24 cellular contexts compared by ENCODE assay signal in genomic region chr3:152559246-152559645, GRCh38.
DNase-seq lines count a peak whose midpoint lies in the region; ATAC-seq, FAIRE-seq and TF ChIP-seq lines count a peak whose summit lies in the region.
"Had no signal": no experiment of that assay in that cellular context is flagged by ENCODE, and none has a peak within 500 bp of the region (broad histone marks: within the 10 kb centered on the region; RNA-seq: fewer than 3 reads in every experiment).

No MANE protein-coding gene starts in this region.

- H3K9me3 ChIP-seq in HepG2 (ENCODE audit: low read length) (no peaks in the 10 kb centered on the region), right lobe of liver (no peaks in the 10 kb centered on the region), mesenchymal stem cell (ENCODE audit: control insufficient read depth, low read length) (no peaks in the 10 kb centered on the region)
- H3K9me3 ChIP-seq: HAP-1 had no signal

- peak overlapping the region in 1 of 2 experiments; percentile 64 for H3K18ac ChIP-seq in mesenchymal stem cell (ENCODE audit: low read depth in 1 of 2, low read length in 2 of 2)

- H3K36me3 ChIP-seq in HepG2 (replicated peaks in 1 of 2; ENCODE audit: control insufficient read depth in 1 of 2, insufficient read depth in 2 of 2, low read length in 2 of 2), result no peaks in the 10 kb centered on the region
- no peaks in the 10 kb centered on the region for H3K36me3 ChIP-seq in right lobe of liver
- H3K36me3 ChIP-seq in mesenchymal stem cell (ENCODE audit: control insufficient read depth in 1 of 2, insufficient read depth in 2 of 2, low read depth in 1 of 2, low read length in 2 of 2), result no peaks in the 10 kb centered on the region
- H3K36me3 ChIP-seq: BLaER1, HAP-1 had no signal

- H2BK12ac ChIP-seq in mesenchymal stem cell (ENCODE audit: low read length in 2 of 2), result peak overlapping the region in 1 of 2 experiments; percentile 29

- no peak for FAIRE-seq in HepG2 (lab: Jason Lieb, UNC)
- FAIRE-seq: A204.1, G401.6, GM12892, GM19239, H54 had no signal

- H2BK15ac ChIP-seq in mesenchymal stem cell (ENCODE audit: low read depth, poor library complexity, severe bottlenecking), result no peak overlapping the region

- intact Hi-C loops in HepG2 (cut with micrococcal nuclease; ENCODE audit: unreplicated experiment), result no loop called here
- intact Hi-C loops in right lobe of liver (cut with DNase I), result no loop called here
- intact Hi-C loops in posterior vena cava (cut with DNase I), result no loop called here

- H3K27me3 ChIP-seq in HepG2 (ENCODE audit: control insufficient read depth in 1 of 2, insufficient read depth in 2 of 2, low read length in 2 of 2) (no peaks in the 10 kb centered on the region; a peak in 1 of 5 replicates), right lobe of liver (no peaks in the 10 kb centered on the region), mesenchymal stem cell (ENCODE audit: control insufficient read depth in 1 of 2, insufficient read depth in 1 of 2, low read length in 2 of 2) (no peaks in the 10 kb centered on the region)
- H3K27me3 ChIP-seq: BLaER1 had no signal

- H3K4me3 ChIP-seq in HepG2 (replicated peaks in 1 of 3; ENCODE audit: insufficient read depth in 1 of 3, low read depth in 2 of 3, low read length in 3 of 3) (no peak overlapping the region), right lobe of liver (no peak overlapping the region), mesenchymal stem cell (ENCODE audit: insufficient read depth in 1 of 2, low read depth in 1 of 2, low read length in 2 of 2) (no peak overlapping the region)
- H3K4me3 ChIP-seq: BLaER1, GM23338, HAP-1 had no signal

- H3K14ac ChIP-seq in mesenchymal stem cell (ENCODE audit: low read length in 2 of 2), result no peak overlapping the region

- BruUV-seq in HepG2 (replicated peaks; lab: Mats Ljungman, UMichigan), result no TSS peak

- peak overlapping the region; percentile 15 for H2BK120ac ChIP-seq in mesenchymal stem cell (ENCODE audit: low read depth, low read length)

- TF ChIP-seq RAD21 in HepG2 (CRISPR knock-in tag; IDR thresholded peaks at IDR 0.05), result no peak

- H3K4me2 ChIP-seq in HepG2 (ENCODE audit: low read depth, low read length) (no peak overlapping the region), mesenchymal stem cell (ENCODE audit: low read length, poor library complexity, severe bottlenecking) (no peak overlapping the region)
- H3K4me2 ChIP-seq: BLaER1, GM23338 had no signal

- peak overlapping the region; percentile 80 for H4K91ac ChIP-seq in mesenchymal stem cell (ENCODE audit: low read length)

- H2BK5ac ChIP-seq in mesenchymal stem cell (ENCODE audit: low read depth, low read length, poor library complexity, severe bottlenecking), result no peak overlapping the region

- H3K27ac ChIP-seq in HepG2 (ENCODE audit: extremely low read length, insufficient read depth, low read length), result no peak overlapping the region
- no peak overlapping the region for H3K27ac ChIP-seq in right lobe of liver
- H3K27ac ChIP-seq in mesenchymal stem cell (ENCODE audit: low read length, poor library complexity, severe bottlenecking), result no peak overlapping the region
- H3K27ac ChIP-seq: 22Rv1, BLaER1, C4-2B had no signal

- no peaks in the 10 kb centered on the region for H4K20me1 ChIP-seq in HepG2 (ENCODE audit: insufficient read depth, low read length)
- H4K20me1 ChIP-seq: BLaER1 had no signal

- DNase-seq in activated gamma-delta T cell (lab: John Stamatoyannopoulos, UW), result peak; percentile 2
- DNase-seq in activated gamma-delta T cell treated with Interleukin-2 at 50 U/mL for 16 hours, result no peak
- no peak for DNase-seq in HepG2 (ENCODE audit: low spot score)
- DNase-seq in right lobe of liver, result no peak
- no peak for DNase-seq in mesenchymal stem cell
- peak; percentile 79 for DNase-seq in posterior vena cava (ENCODE audit: low spot score)
- DNase-seq: Caco-2; CD4-positive, CD25-positive, alpha-beta regulatory T cell; CD8-positive, alpha-beta T cell; DMS153; DND-41; HFFc6 had no signal

- H3K9ac ChIP-seq in HepG2 (ENCODE audit: insufficient read depth, low read depth, low read length), result no peak overlapping the region
- no peak overlapping the region for H3K9ac ChIP-seq in mesenchymal stem cell (ENCODE audit: low read length)
- H3K9ac ChIP-seq: BLaER1 had no signal

- TF ChIP-seq CTCF in HepG2 (CRISPR knock-in tag; IDR thresholded peaks at IDR 0.05) (no peak), right lobe of liver (IDR thresholded peaks at IDR 0.05) (no peak)

- TF ChIP-seq EP300 in HepG2 (IDR thresholded peaks at IDR 0.05; ENCODE audit: low read depth in 2 of 2, low read length in 2 of 2) (no peak), HepG2 (CRISPR knock-in tag; IDR thresholded peaks at IDR 0.05; ENCODE audit: borderline replicate concordance) (no peak)

- TF ChIP-seq POLR2A in HepG2 (IDR thresholded peaks at IDR 0.05; ENCODE audit: insufficient read depth in 1 of 2, low read depth in 2 of 2, low read length in 2 of 2) (no peak), right lobe of liver (IDR thresholded peaks at IDR 0.05) (no peak)

- no peaks in the 10 kb centered on the region for H3K79me2 ChIP-seq in HepG2 (ENCODE audit: insufficient read depth, low read length)

- H3K4ac ChIP-seq in mesenchymal stem cell (ENCODE audit: low read depth in 1 of 2, low read length in 2 of 2), result no peak overlapping the region

- no peak overlapping the region for H2AK5ac ChIP-seq in mesenchymal stem cell (ENCODE audit: low read length, severe bottlenecking)

- CTCF ChIA-PET in HepG2 (lab: Yijun Ruan, JAX; ENCODE audit: low intra/inter-chr PET ratio, low total read pairs), result no interaction called here

- H2AFZ ChIP-seq in HepG2 (ENCODE audit: low read length), result no peak overlapping the region
- no peak overlapping the region for H2AFZ ChIP-seq in mesenchymal stem cell (ENCODE audit: low read depth, low read length)
- H2AFZ ChIP-seq: GM23338 had no signal

- H4K8ac ChIP-seq in mesenchymal stem cell (ENCODE audit: low read length), result no peak overlapping the region

- H3K79me1 ChIP-seq in mesenchymal stem cell (replicated peaks; ENCODE audit: low read length, poor library complexity, severe bottlenecking), result no peaks in the 10 kb centered on the region

- in situ Hi-C loops in HepG2 (cut with HindIII; ENCODE audit: extremely low pct_ligation_motif_present, low pct_unique_long_range_greater_than_20kb), result no loop called here

- no peak overlapping the region for H3K23ac ChIP-seq in mesenchymal stem cell (ENCODE audit: low read length in 2 of 2)

- ATAC-seq in HepG2 (peak; percentile 56), right lobe of liver (no peak), GM21529 (IDR thresholded peaks at IDR 0.05; ENCODE audit: unreplicated experiment) (no peak), GM19023 (IDR thresholded peaks at IDR 0.05; ENCODE audit: unreplicated experiment) (no peak)
- ATAC-seq: CD8-positive, alpha-beta T cell; GM23338 had no signal

- POLR2A ChIA-PET in HepG2 (lab: Yijun Ruan, JAX), result no interaction called here

- 50% methylated on average over 11 of the region's 18 CpGs for WGBS in HepG2 (ENCODE audit: low lambda C conversion rate)
- 89% methylated on average over 2 of the region's 18 CpGs for WGBS in right lobe of liver (ENCODE audit: insufficient coverage, low coverage, low lambda C conversion rate, missing lambda C conversion rate)
- 93% methylated on average over 16 of the region's 18 CpGs for WGBS in mesenchymal stem cell

- H3K4me1 ChIP-seq in HepG2 (ENCODE audit: insufficient read depth, low read length) (peaks cover 13% of the 10 kb centered on the region), right lobe of liver (no peaks in the 10 kb centered on the region), mesenchymal stem cell (ENCODE audit: control insufficient read depth, insufficient read depth, low read depth, low read length) (no peaks in the 10 kb centered on the region)
- H3K4me1 ChIP-seq: Caco-2, HAP-1 had no signal

TF ChIP-seq in HepG2, 621 proteins besides CTCF, POLR2A, EP300 and RAD21:
- TF ChIP-seq EZH2 (conservative IDR thresholded peaks at IDR 0.05; ENCODE audit: low read depth, low read length) (no peak), CREB3 (CRISPR knock-in tag; IDR thresholded peaks at IDR 0.05) (no peak), SKI (IDR thresholded peaks at IDR 0.05; ENCODE audit: partially characterized antibody) (no peak), YY1 (IDR thresholded peaks at IDR 0.05; ENCODE audit: insufficient read depth, insufficient replicate concordance, low read depth, low read length) (no peak), ZNF557 (CRISPR knock-in tag; IDR thresholded peaks at IDR 0.05) (no peak), SRSF4 (IDR thresholded peaks at IDR 0.05; ENCODE audit: low read depth, low read length, poor library complexity, severe bottlenecking) (no peak)

Comparison
In these comparisons a context has a peak if more than half of its experiments do, and no peak if none do; other contexts are left out.
1. DNase-seq: peak in activated gamma-delta T cell (single experiment) and posterior vena cava (single experiment); none in activated gamma-delta T cell treated with Interleukin-2 at 50 U/mL for 16 hours (single experiment), HepG2 (single experiment), right lobe of liver (0 of 3) and mesenchymal stem cell (single experiment).